ENCODE assay signal across 12 cellular contexts in the genomic region with DNA sequence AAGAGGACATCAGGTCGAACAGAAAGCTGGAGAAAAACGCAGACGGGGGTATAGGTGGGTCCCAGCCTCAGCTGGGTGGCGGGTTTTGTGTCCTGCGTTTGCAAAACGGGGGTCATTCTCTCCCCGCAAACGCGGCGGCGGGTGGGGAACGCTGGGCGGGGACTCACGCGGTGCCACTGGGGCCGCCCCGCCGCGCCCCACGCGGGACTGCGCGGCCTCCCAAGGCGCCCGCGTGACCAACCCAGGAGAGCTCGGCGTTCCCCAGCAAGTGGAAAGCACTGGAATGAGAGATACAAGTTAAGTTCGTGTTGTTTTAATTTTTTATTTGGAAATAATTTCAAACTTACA. TPM values are rescaled to one million over a fixed set of nuclear protein-coding genes. Genes with fewer than 3 reads are reported as not detected.
A peak's percentile ranks its signal among the peaks of the same experiment; 100 is the strongest.
DNase-seq lines count a peak whose midpoint lies in the region; ATAC-seq and TF ChIP-seq lines count a peak whose summit lies in the region.
"Had no signal": no experiment of that assay in that cellular context is flagged by ENCODE, and none has a peak within 500 bp of the region (broad histone marks: within the 10 kb centered on the region; RNA-seq: fewer than 3 reads in every experiment).

No MANE protein-coding gene starts in this region.

- peak overlapping the region; percentile 57 to 65 for H3K4me3 ChIP-seq in testis

- peaks cover 3% of the 10 kb centered on the region for H3K4me1 Mint-ChIP-seq in activated CD4-positive, alpha-beta T cell treated with anti-CD3 and anti-CD28 coated beads, Interleukin-2, amount 10 ng/mL, durations not matched to agents 24 days and 14 days
- H3K4me1 Mint-ChIP-seq in central memory CD8-positive, alpha-beta T cell: no peaks in the 10 kb centered on the region
- peaks cover 0 to 3% (median 0%) of the 10 kb centered on the region in 3 donors for H3K4me1 Mint-ChIP-seq in naive B cell

- peaks cover 30% of the 10 kb centered on the region for H3K27me3 Mint-ChIP-seq in activated CD4-positive, alpha-beta T cell treated with anti-CD3 and anti-CD28 coated beads, Interleukin-2, amount 10 ng/mL, durations not matched to agents 24 days and 14 days
- H3K27me3 Mint-ChIP-seq in central memory CD8-positive, alpha-beta T cell: no peaks in the 10 kb centered on the region
- H3K27me3 Mint-ChIP-seq in naive B cell: peaks cover 8 to 13% (median 13%) of the 10 kb centered on the region in 3 donors

- H3K4me3 Mint-ChIP-seq in activated CD4-positive, alpha-beta T cell treated with anti-CD3 and anti-CD28 coated beads, Interleukin-2, amount 10 ng/mL, durations not matched to agents 24 days and 14 days: peak overlapping the region; percentile 72
- peak overlapping the region; percentile 68 for H3K4me3 Mint-ChIP-seq in central memory CD8-positive, alpha-beta T cell
- peak overlapping the region in 6 of 8 donors; percentile 24 to 78 (median 45) for H3K4me3 Mint-ChIP-seq in naive B cell

- no peaks in the 10 kb centered on the region for H3K9me3 Mint-ChIP-seq in activated CD4-positive, alpha-beta T cell treated with anti-CD3 and anti-CD28 coated beads, Interleukin-2, amount 10 ng/mL, durations not matched to agents 24 days and 14 days
- no peaks in the 10 kb centered on the region for H3K9me3 Mint-ChIP-seq in central memory CD8-positive, alpha-beta T cell
- H3K9me3 Mint-ChIP-seq in naive B cell: peaks cover 0 to 4% (median 0%) of the 10 kb centered on the region in 7 donors

- no peak overlapping the region for H3K27ac Mint-ChIP-seq in activated CD4-positive, alpha-beta T cell treated with anti-CD3 and anti-CD28 coated beads, Interleukin-2, amount 10 ng/mL, durations not matched to agents 24 days and 14 days
- no peak overlapping the region for H3K27ac Mint-ChIP-seq in central memory CD8-positive, alpha-beta T cell (ENCODE audit: low read depth)
- no peak overlapping the region for H3K27ac Mint-ChIP-seq in naive B cell

- peak overlapping the region; percentile 56 to 74 for H3K27ac ChIP-seq in testis
- H3K27ac ChIP-seq: HL-60 had no signal

- H3K9me3 ChIP-seq in testis: no peaks in the 10 kb centered on the region

- no peak for TF ChIP-seq CTCF in testis (IDR thresholded peaks at IDR 0.05)

- 6 to 8% methylated on average over 29 of the region's 29 CpGs for WGBS in testis, 2 donors

- H3K4me1 ChIP-seq in testis: no peaks in the 10 kb centered on the region

- no peak for DNase-seq in activated CD4-positive, alpha-beta T cell treated with anti-CD3 and anti-CD28 coated beads, Interleukin-2, amount 10 ng/mL, durations not matched to agents 24 days and 14 days
- DNase-seq in activated CD4-positive, alpha-beta T cell treated with anti-CD3 and anti-CD28 coated beads for 4 hours: no peak
- DNase-seq in central memory CD8-positive, alpha-beta T cell (ENCODE audit: low spot score in 2 of 2): no peak
- DNase-seq in naive B cell (no peak), testis (peak; percentile 64), RPMI8226 (no peak), NCI-H446 treated with DMSO at 0.1 percent for 48 hours (lab: John Stamatoyannopoulos, UW) (no peak)
- DNase-seq: ACHN, NCI-H1105 treated with DMSO at 0.1 percent for 48 hours had no signal

- no peak for TF ChIP-seq POLR2A in testis (IDR thresholded peaks at IDR 0.05)

- intact Hi-C loops in activated CD4-positive, alpha-beta T cell treated with anti-CD3 and anti-CD28 coated beads, Interleukin-2, amount 10 ng/mL, durations not matched to agents 24 days and 14 days (cut with micrococcal nuclease): loop anchor here (10.0 kb wide), 1 partner anchor 141 kb away; no protein-coding TSS in a partner anchor
- intact Hi-C loops in testis (cut with DNase I; ENCODE audit: low total_unique reads): no loop called here

- H3K36me3 ChIP-seq in testis (ENCODE audit: low read depth, missing control alignments): no peaks in the 10 kb centered on the region

- H3K36me3 Mint-ChIP-seq in activated CD4-positive, alpha-beta T cell treated with anti-CD3 and anti-CD28 coated beads, Interleukin-2, amount 10 ng/mL, durations not matched to agents 24 days and 14 days (ENCODE audit: low read depth): no peaks in the 10 kb centered on the region
- H3K36me3 Mint-ChIP-seq in central memory CD8-positive, alpha-beta T cell (ENCODE audit: insufficient read depth): peaks cover 1% of the 10 kb centered on the region
- H3K36me3 Mint-ChIP-seq in naive B cell: no peaks in the 10 kb centered on the region

- no peaks in the 10 kb centered on the region for H3K27me3 ChIP-seq in testis

- no peak for ATAC-seq in central memory CD8-positive, alpha-beta T cell (replicated peaks; ENCODE audit: extremely low read depth, poor library complexity, severe bottlenecking)
- ATAC-seq in naive B cell (ENCODE audit: low read depth in 2 of 2): no peak
- ATAC-seq in HG03469 (IDR thresholded peaks at IDR 0.05; ENCODE audit: unreplicated experiment): no peak

RNA-seq across cellular contexts. Expression of gene VIPR2, which starts 0.9 kb away (rescaled TPM):
- total RNA-seq in activated CD4-positive, alpha-beta T cell treated with anti-CD3 and anti-CD28 coated beads, Interleukin-2, amount 10 ng/mL, durations not matched to agents 24 days and 14 days: 1.6 and 1.7 TPM in 2 replicates
- polyA plus RNA-seq in naive B cell (ENCODE audit: low read depth in 6 of 6) (not detected), testis (ENCODE audit: insufficient read depth, low read depth, low replicate concordance) (2.5 TPM)
- 1 to 10 TPM; 4.9 to 5.3 TPM for total RNA-seq in testis
- total RNA-seq: G401 had no signal
